26 cellular contexts compared by ENCODE assay signal in the genomic region with DNA sequence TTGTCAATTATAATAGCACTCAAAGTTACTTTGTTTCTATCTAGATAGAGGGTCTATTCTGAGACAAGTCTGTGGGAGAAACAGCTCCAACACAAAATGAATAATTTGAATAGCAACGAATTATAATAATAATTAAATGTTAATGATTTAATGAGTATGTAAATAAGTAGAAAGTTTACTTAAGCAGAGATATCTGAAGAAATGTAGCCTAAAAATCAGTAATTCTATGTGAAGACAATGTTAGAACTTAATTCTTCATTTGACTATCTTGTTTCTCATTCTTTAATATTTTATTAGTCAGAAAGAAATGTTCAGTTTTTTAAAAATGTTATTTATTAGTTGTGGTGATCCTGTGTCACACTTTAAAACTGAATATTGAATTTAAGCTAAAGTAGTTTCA.
"Had no signal": no experiment of that assay in that cellular context is flagged by ENCODE, and none has a peak within 500 bp of the region (broad histone marks: within the 10 kb centered on the region; RNA-seq: fewer than 3 reads in every experiment).

No MANE protein-coding gene starts in this region.

- H3K36me3 ChIP-seq: prostate gland, right lobe of liver, thyroid gland, transverse colon, vagina had no signal

- H3K4me2 ChIP-seq: hepatocyte had no signal

- DNase-seq: kidney glomerular epithelial cell; left cardiac atrium; lower lobe of right lung; mammary epithelial cell; mesenchymal stem cell; naive thymus-derived CD8-positive, alpha-beta T cell; nucleus accumbens; pancreas; posterior cingulate gyrus; right lobe of liver; stimulated activated CD4-positive, alpha-beta T cell treated with anti-CD3 and anti-CD28 coated beads, Interleukin-12 subunit alpha, Interleukin-12 subunit beta, amount 100 ng/mL, for 4 hours; stimulated activated CD4-positive, alpha-beta T cell treated with anti-CD3 and anti-CD28 coated beads, Interleukin-15, amount 100 ng/mL, for 24 hours; stimulated activated CD4-positive, alpha-beta T cell treated with anti-CD3 and anti-CD28 coated beads, Interleukin-2, amount 100 ng/mL, for 24 hours; stimulated activated CD4-positive, alpha-beta T cell treated with anti-CD3 and anti-CD28 coated beads, Interleukin-4, amount 100 ng/mL, for 1 hour; stimulated activated naive B cell treated with anti-CD40 and anti-IgM and Interleukin-4, amounts not matched to agents 10 μg/mL and 1 μg/mL and 100 μg/mL, for 72 hours; stimulated activated naive CD8-positive, alpha-beta T cell treated with anti-CD3 and anti-CD28 coated beads, Interleukin-15, Interleukin-2, amounts not matched to agents 100 U/mL and 50 U/mL, for 24 hours; stomach; testis; thyroid gland; transverse colon; upper lobe of left lung had no signal

- H3K79me2 ChIP-seq: hepatocyte had no signal

- ATAC-seq: left cardiac atrium; left lobe of liver; lower lobe of right lung; naive thymus-derived CD8-positive, alpha-beta T cell; pancreas; right lobe of liver; stimulated activated naive B cell treated with anti-CD40 and anti-IgM and Interleukin-4, amounts not matched to agents 10 μg/mL and 1 μg/mL and 100 μg/mL, for 72 hours; stimulated activated naive CD8-positive, alpha-beta T cell treated with anti-CD3 and anti-CD28 coated beads, Interleukin-15, Interleukin-2, amounts not matched to agents 100 U/mL and 50 U/mL, for 24 hours had no signal

- H2AFZ ChIP-seq: hepatocyte had no signal

- H3K27me3 ChIP-seq: hepatocyte, pancreas, right lobe of liver, stomach, testis, thyroid gland, transverse colon, upper lobe of left lung, vagina had no signal

- H3K4me3 ChIP-seq: hepatocyte, lower lobe of right lung, pancreas, prostate gland, right lobe of liver, stomach, testis, thyroid gland, transverse colon, upper lobe of left lung, vagina had no signal

- FAIRE-seq: keratinocyte, pancreas had no signal

- H3K4me1 ChIP-seq: lower lobe of right lung, pancreas, prostate gland, right lobe of liver, stomach, testis, thyroid gland, transverse colon, upper lobe of left lung, vagina had no signal

- H3K9me3 ChIP-seq: lower lobe of right lung, pancreas, prostate gland, right lobe of liver, stomach, testis, thyroid gland, transverse colon, upper lobe of left lung, vagina had no signal

- H3K27ac ChIP-seq: hepatocyte, lower lobe of right lung, pancreas, prostate gland, right lobe of liver, stomach, testis, thyroid gland, transverse colon, upper lobe of left lung, vagina had no signal
